20 cellular contexts compared by ENCODE assay signal in genomic region chr4:77028241-77028640, GRCh38. TPM values are rescaled to one million over a fixed set of nuclear protein-coding genes. Genes with fewer than 3 reads are reported as not detected.
A peak's percentile ranks its signal among the peaks of the same experiment; 100 is the strongest.
DNase-seq lines count a peak whose midpoint lies in the region; ATAC-seq and TF ChIP-seq lines count a peak whose summit lies in the region.
"Had no signal": no experiment of that assay in that cellular context is flagged by ENCODE, and none has a peak within 500 bp of the region (broad histone marks: within the 10 kb centered on the region; RNA-seq: fewer than 3 reads in every experiment).

No MANE protein-coding gene starts in this region.

- ATAC-seq in T-cell (replicated peaks in 1 of 4) (peak in 3 of 4 experiments; percentile 34 to 69 (median 40)), GM18870 (IDR thresholded peaks at IDR 0.05; ENCODE audit: unreplicated experiment) (no peak)
- ATAC-seq in activated naive CD8-positive, alpha-beta T cell treated with anti-CD3 and anti-CD28 coated beads, Interleukin-2, amount 10 ng/mL, durations not matched to agents 7 days and 5 days (ENCODE audit: low read depth) = no peak
- ATAC-seq: HCT116, WTC11 had no signal

- H3K4me3 ChIP-seq in thyroid gland (replicated peaks in 1 of 3) = no peak overlapping the region
- H3K4me3 ChIP-seq: left ventricle myocardium inferior, uterus had no signal

- H3K27me3 ChIP-seq in thyroid gland = no peaks in the 10 kb centered on the region
- H3K27me3 ChIP-seq: uterus had no signal

- H3K4me1 Mint-ChIP-seq in activated naive CD4-positive, alpha-beta T cell treated with anti-CD3 and anti-CD28 coated beads, Interleukin-2, amount 50 U/mL, for 24 hours = peaks cover 61% of the 10 kb centered on the region
- peaks cover 34 to 45% (median 36%) of the 10 kb centered on the region in 3 donors for H3K4me1 Mint-ChIP-seq in T-cell
- H3K4me1 Mint-ChIP-seq in activated naive CD8-positive, alpha-beta T cell treated with anti-CD3 and anti-CD28 coated beads, Interleukin-2, amount 10 ng/mL, durations not matched to agents 7 days and 5 days = peaks cover 45% of the 10 kb centered on the region

- H3K27me3 Mint-ChIP-seq in activated naive CD4-positive, alpha-beta T cell treated with anti-CD3 and anti-CD28 coated beads, Interleukin-2, amount 50 U/mL, for 24 hours = no peaks in the 10 kb centered on the region
- no peaks in the 10 kb centered on the region for H3K27me3 Mint-ChIP-seq in T-cell
- no peaks in the 10 kb centered on the region for H3K27me3 Mint-ChIP-seq in activated naive CD8-positive, alpha-beta T cell treated with anti-CD3 and anti-CD28 coated beads, Interleukin-2, amount 10 ng/mL, durations not matched to agents 7 days and 5 days

- peaks cover 5 to 13% of the 10 kb centered on the region in 2 donors for H3K36me3 ChIP-seq in thyroid gland

- TF ChIP-seq POLR2A in thyroid gland (IDR thresholded peaks at IDR 0.05) = no peak

- no peaks in the 10 kb centered on the region for H3K4me1 ChIP-seq in thyroid gland
- H3K4me1 ChIP-seq: left ventricle myocardium inferior, uterus had no signal

- intact Hi-C loops in thyroid gland (cut with DNase I) = no loop called here

- POLR2A ChIA-PET in T-cell (lab: Charles Lee) = interaction anchor here in 1 of 2 donors (0.6 kb wide), 1 partner anchor 168 kb away, joined by 4 read pairs; no protein-coding TSS in a partner anchor
- POLR2A ChIA-PET in activated naive CD8-positive, alpha-beta T cell treated with anti-CD3 and anti-CD28 coated beads, Interleukin-2, amount 10 ng/mL, durations not matched to agents 7 days and 5 days (lab: Charles Lee) = no interaction called here

- DNase-seq in activated naive CD4-positive, alpha-beta T cell treated with Interleukin-2 at 50 U/mL for 16 hours = no peak
- DNase-seq in T-cell = no peak
- DNase-seq in activated naive CD8-positive, alpha-beta T cell treated with anti-CD3 and anti-CD28 coated beads, Interleukin-2, amount 10 ng/mL, durations not matched to agents 7 days and 5 days = no peak
- no peak for DNase-seq in SHP77 (lab: John Stamatoyannopoulos, UW)
- DNase-seq in thyroid gland = no peak
- DNase-seq: activated gamma-delta T cell treated with Interleukin-2 at 50 U/mL for 16 hours; C1 segment of cervical spinal cord; central memory CD4-positive, alpha-beta T cell; dermis blood vessel endothelial cell; left ventricle myocardium inferior; NCI-H2081; NCI-H345; NCI-H82; occipital lobe; T1000; uterus had no signal

- peak overlapping the region; percentile 41 for H3K4me3 Mint-ChIP-seq in activated naive CD4-positive, alpha-beta T cell treated with anti-CD3 and anti-CD28 coated beads, Interleukin-2, amount 50 U/mL, for 24 hours
- no peak overlapping the region for H3K4me3 Mint-ChIP-seq in T-cell
- H3K4me3 Mint-ChIP-seq in activated naive CD8-positive, alpha-beta T cell treated with anti-CD3 and anti-CD28 coated beads, Interleukin-2, amount 10 ng/mL, durations not matched to agents 7 days and 5 days = no peak overlapping the region
- H3K4me3 Mint-ChIP-seq: WTC11 had no signal

- WGBS in thyroid gland, 2 donors = 89 to 95% methylated on average over 2 of the region's 2 CpGs

- no peak overlapping the region for H3K27ac ChIP-seq in thyroid gland
- H3K27ac ChIP-seq: left ventricle myocardium inferior, uterus had no signal

- H3K9me3 Mint-ChIP-seq in activated naive CD4-positive, alpha-beta T cell treated with anti-CD3 and anti-CD28 coated beads, Interleukin-2, amount 50 U/mL, for 24 hours = no peaks in the 10 kb centered on the region
- H3K9me3 Mint-ChIP-seq in T-cell = no peaks in the 10 kb centered on the region
- no peaks in the 10 kb centered on the region for H3K9me3 Mint-ChIP-seq in activated naive CD8-positive, alpha-beta T cell treated with anti-CD3 and anti-CD28 coated beads, Interleukin-2, amount 10 ng/mL, durations not matched to agents 7 days and 5 days
- H3K9me3 Mint-ChIP-seq: WTC11 had no signal

- no peaks in the 10 kb centered on the region for H3K9me3 ChIP-seq in thyroid gland
- H3K9me3 ChIP-seq: left ventricle myocardium inferior, uterus had no signal

- CTCF ChIA-PET in T-cell (lab: Charles Lee) = interaction anchor here in 1 of 2 donors (0.8 to 1.0 kb wide), 2 partner anchors 175 to 511 kb away, joined by 3 read pairs; no protein-coding TSS in a partner anchor

- peaks cover 21% of the 10 kb centered on the region for H3K36me3 Mint-ChIP-seq in activated naive CD4-positive, alpha-beta T cell treated with anti-CD3 and anti-CD28 coated beads, Interleukin-2, amount 50 U/mL, for 24 hours
- peaks cover 52% of the 10 kb centered on the region for H3K36me3 Mint-ChIP-seq in T-cell
- H3K36me3 Mint-ChIP-seq in activated naive CD8-positive, alpha-beta T cell treated with anti-CD3 and anti-CD28 coated beads, Interleukin-2, amount 10 ng/mL, durations not matched to agents 7 days and 5 days = peaks cover 40% of the 10 kb centered on the region

- H3K27ac Mint-ChIP-seq in activated naive CD4-positive, alpha-beta T cell treated with anti-CD3 and anti-CD28 coated beads, Interleukin-2, amount 50 U/mL, for 24 hours = peak overlapping the region; percentile 96
- H3K27ac Mint-ChIP-seq in T-cell = peak overlapping the region; percentile 34 to 76
- peak overlapping the region; percentile 3 for H3K27ac Mint-ChIP-seq in activated naive CD8-positive, alpha-beta T cell treated with anti-CD3 and anti-CD28 coated beads, Interleukin-2, amount 10 ng/mL, durations not matched to agents 7 days and 5 days

- TF ChIP-seq CTCF in thyroid gland (IDR thresholded peaks at IDR 0.05) = no peak

RNA-seq across cellular contexts. Expression of gene CCNI, which starts 47.5 kb away (rescaled TPM):
- total RNA-seq in T-cell = 100 to 1,000 TPM; 229 to 359 (median 256) TPM
- 100 to 1,000 TPM; 243 to 244 TPM for total RNA-seq in activated naive CD8-positive, alpha-beta T cell treated with anti-CD3 and anti-CD28 coated beads, Interleukin-2, amount 10 ng/mL, durations not matched to agents 7 days and 5 days
- total RNA-seq in thyroid gland = 100 to 1,000 TPM; 302 to 449 (median 371) TPM

Comparison
In these comparisons a context has a peak if more than half of its experiments do, and no peak if none do; other contexts are left out.
1. H3K27ac Mint-ChIP-seq: peak in every context shown above with its lines; median percentile 96 in activated naive CD4-positive, alpha-beta T cell treated with anti-CD3 and anti-CD28 coated beads, Interleukin-2, amount 50 U/mL, for 24 hours; 55 in T-cell; 3 in activated naive CD8-positive, alpha-beta T cell treated with anti-CD3 and anti-CD28 coated beads, Interleukin-2, amount 10 ng/mL, durations not matched to agents 7 days and 5 days.
2. ATAC-seq: peak in T-cell (3 of 4); none in activated naive CD8-positive, alpha-beta T cell treated with anti-CD3 and anti-CD28 coated beads, Interleukin-2, amount 10 ng/mL, durations not matched to agents 7 days and 5 days (single experiment) and GM18870 (single experiment).